1 cellular context compared by ENCODE assay signal in genomic region chr10:84054743-84055142, GRCh38.
TF ChIP-seq lines count a peak whose summit lies in the region.

No MANE protein-coding gene starts in this region.

TF ChIP-seq in HepG2, 621 proteins besides CTCF, POLR2A, EP300 and RAD21 (continued from another document):
- no peak for TF ChIP-seq ZNF34 (CRISPR knock-in tag; IDR thresholded peaks at IDR 0.05; ENCODE audit: borderline replicate concordance)
- TF ChIP-seq ZNF713 (CRISPR knock-in tag; IDR thresholded peaks at IDR 0.05): no peak
- TF ChIP-seq ZFYVE20 (CRISPR knock-in tag; IDR thresholded peaks at IDR 0.05; ENCODE audit: borderline replicate concordance, low read depth): no peak
- TF ChIP-seq, protein P1, sequence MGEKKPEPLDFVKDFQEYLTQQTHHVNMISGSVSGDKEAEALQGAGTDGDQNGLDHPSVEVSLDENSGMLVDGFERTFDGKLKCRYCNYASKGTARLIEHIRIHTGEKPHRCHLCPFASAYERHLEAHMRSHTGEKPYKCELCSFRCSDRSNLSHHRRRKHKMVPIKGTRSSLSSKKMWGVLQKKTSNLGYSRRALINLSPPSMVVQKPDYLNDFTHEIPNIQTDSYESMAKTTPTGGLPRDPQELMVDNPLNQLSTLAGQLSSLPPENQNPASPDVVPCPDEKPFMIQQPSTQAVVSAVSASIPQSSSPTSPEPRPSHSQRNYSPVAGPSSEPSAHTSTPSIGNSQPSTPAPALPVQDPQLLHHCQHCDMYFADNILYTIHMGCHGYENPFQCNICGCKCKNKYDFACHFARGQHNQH (CRISPR knock-in tag; IDR thresholded peaks at IDR 0.05): no peak
- TF ChIP-seq YEATS2 (CRISPR knock-in tag; IDR thresholded peaks at IDR 0.05; ENCODE audit: borderline replicate concordance): no peak
- no peak for TF ChIP-seq SPEN (CRISPR knock-in tag; IDR thresholded peaks at IDR 0.05; ENCODE audit: low read depth)
